ENCODE assay signal across 9 cellular contexts in genomic region chr1:89631756-89632155, GRCh38. TPM values are rescaled to one million over a fixed set of nuclear protein-coding genes. Genes with fewer than 3 reads are reported as not detected.
A peak's percentile ranks its signal among the peaks of the same experiment; 100 is the strongest.
DNase-seq lines count a peak whose midpoint lies in the region; ATAC-seq and TF ChIP-seq lines count a peak whose summit lies in the region.
"Had no signal": no experiment of that assay in that cellular context is flagged by ENCODE, and none has a peak within 500 bp of the region (broad histone marks: within the 10 kb centered on the region; RNA-seq: fewer than 3 reads in every experiment).

No MANE protein-coding gene starts in this region.

- CTCF ChIA-PET in MCF 10A (lab: Yijun Ruan, JAX), result interaction anchor here (0.5 to 7.5 kb wide), 10 partner anchors 9 to 1646 kb away, joined by 3 to 93 read pairs (median 4); no protein-coding TSS in a partner anchor

- H3K9me3 Mint-ChIP-seq in activated T-cell treated with anti-CD3 and anti-CD28 coated beads, Interleukin-2, amount 50 U/mL, for 24 hours, result no peaks in the 10 kb centered on the region
- H3K9me3 Mint-ChIP-seq in MCF 10A (ENCODE audit: unreplicated experiment), result no peaks in the 10 kb centered on the region

- DNase-seq in activated T-cell treated with anti-CD3 and anti-CD28 coated beads, Interleukin-2, amount 50 U/mL, for 24 hours, result no peak
- no peak for DNase-seq in activated T-cell treated with anti-CD3 and anti-CD28 coated beads, Interleukin-2, amount 50 U/mL, for 1 hour
- no peak for DNase-seq in MCF 10A (ENCODE audit: unreplicated experiment)
- DNase-seq in medulla oblongata (ENCODE audit: extremely low spot score), result peak; percentile 49
- DNase-seq in tibial artery, result no peak
- no peak for DNase-seq in RKO (ENCODE audit: low spot score)
- no peak for DNase-seq in ecto neural progenitor cell (ENCODE audit: low spot score)

- H3K27me3 Mint-ChIP-seq in activated T-cell treated with anti-CD3 and anti-CD28 coated beads, Interleukin-2, amount 50 U/mL, for 24 hours, result no peaks in the 10 kb centered on the region
- H3K27me3 Mint-ChIP-seq in MCF 10A (ENCODE audit: insufficient read depth, unreplicated experiment), result no peaks in the 10 kb centered on the region

- H3K4me3 ChIP-seq in tibial artery, result peak overlapping the region; percentile 80 to 88

- H3K4me3 Mint-ChIP-seq in activated T-cell treated with anti-CD3 and anti-CD28 coated beads, Interleukin-2, amount 50 U/mL, for 24 hours, result peak overlapping the region; percentile 91
- peak overlapping the region; percentile 85 for H3K4me3 Mint-ChIP-seq in MCF 10A (ENCODE audit: unreplicated experiment)

- peaks cover 72% of the 10 kb centered on the region for H3K4me1 Mint-ChIP-seq in activated T-cell treated with anti-CD3 and anti-CD28 coated beads, Interleukin-2, amount 50 U/mL, for 24 hours (ENCODE audit: low read depth)
- H3K4me1 Mint-ChIP-seq in MCF 10A (ENCODE audit: insufficient read depth, unreplicated experiment), result peaks cover 10% of the 10 kb centered on the region

- intact Hi-C loops in MCF 10A (cut with micrococcal nuclease), result loop anchor here (5.0 to 10.0 kb wide), 2 partner anchors 323 to 356 kb away; no protein-coding TSS in a partner anchor
- intact Hi-C loops in tibial artery (cut with DNase I; ENCODE audit: low total_unique reads), result loop anchor here (2.0 to 10.0 kb wide), 2 partner anchors 107 to 131 kb away; partner anchors contain the start of gene LRRC8B

- H3K4me1 ChIP-seq in tibial artery, result peaks cover 0 to 20% (median 6%) of the 10 kb centered on the region in 4 donors

- TF ChIP-seq CTCF in MCF 10A (IDR thresholded peaks at IDR 0.05; ENCODE audit: unreplicated experiment) (no peak), tibial artery (IDR thresholded peaks at IDR 0.05) (no peak)

- peaks cover 60% of the 10 kb centered on the region for H3K36me3 Mint-ChIP-seq in activated T-cell treated with anti-CD3 and anti-CD28 coated beads, Interleukin-2, amount 50 U/mL, for 24 hours (ENCODE audit: low read depth)
- no peaks in the 10 kb centered on the region for H3K36me3 Mint-ChIP-seq in MCF 10A (ENCODE audit: insufficient read depth, unreplicated experiment)

- H3K27me3 ChIP-seq in tibial artery, result no peaks in the 10 kb centered on the region
- H3K27me3 ChIP-seq: Peyer's patch had no signal

- peak overlapping the region; percentile 96 for H3K27ac Mint-ChIP-seq in activated T-cell treated with anti-CD3 and anti-CD28 coated beads, Interleukin-2, amount 50 U/mL, for 24 hours
- no peak overlapping the region for H3K27ac Mint-ChIP-seq in MCF 10A (ENCODE audit: low read depth, unreplicated experiment)

- no peak for ATAC-seq in HG03432 (IDR thresholded peaks at IDR 0.05; ENCODE audit: unreplicated experiment)

- H3K36me3 ChIP-seq in tibial artery, result no peaks in the 10 kb centered on the region
- H3K36me3 ChIP-seq: Peyer's patch had no signal

- H3K27ac ChIP-seq in tibial artery, result peak overlapping the region; percentile 79 to 83

- no peaks in the 10 kb centered on the region for H3K9me3 ChIP-seq in tibial artery
- H3K9me3 ChIP-seq: Peyer's patch had no signal

- no TSS peak for BruUV-seq in MCF 10A (replicated peaks; lab: Mats Ljungman, UMichigan)

- POLR2A ChIA-PET in MCF 10A (lab: Yijun Ruan, JAX), result interaction anchor here (2.0 to 2.4 kb wide), 2 partner anchors 15 to 131 kb away, joined by 5 to 7 read pairs; no protein-coding TSS in a partner anchor

RNA-seq across cellular contexts. Expression of gene LRRC8C, which starts 1.2 kb away (rescaled TPM):
- 4.4 TPM in 2 replicates for total RNA-seq in MCF 10A (2022)
